Comparison of ENCODE assay signal across 1 cellular context in genomic region chr19:2613507-2614295, GRCh38.
TF ChIP-seq lines count a peak whose summit lies in the region.

No MANE protein-coding gene starts in this region.

TF ChIP-seq in endothelial cell of umbilical vein, 7 proteins besides CTCF, POLR2A, EP300 and RAD21 (continued from another document):
- no peak for TF ChIP-seq MYC (IDR thresholded peaks at IDR 0.05; ENCODE audit: low read depth, low read length)
- no peak for TF ChIP-seq POLR2AphosphoS5 (IDR thresholded peaks at IDR 0.05; ENCODE audit: insufficient read depth, low read depth, low read length)
